9 cellular contexts compared by ENCODE assay signal in the genomic region with DNA sequence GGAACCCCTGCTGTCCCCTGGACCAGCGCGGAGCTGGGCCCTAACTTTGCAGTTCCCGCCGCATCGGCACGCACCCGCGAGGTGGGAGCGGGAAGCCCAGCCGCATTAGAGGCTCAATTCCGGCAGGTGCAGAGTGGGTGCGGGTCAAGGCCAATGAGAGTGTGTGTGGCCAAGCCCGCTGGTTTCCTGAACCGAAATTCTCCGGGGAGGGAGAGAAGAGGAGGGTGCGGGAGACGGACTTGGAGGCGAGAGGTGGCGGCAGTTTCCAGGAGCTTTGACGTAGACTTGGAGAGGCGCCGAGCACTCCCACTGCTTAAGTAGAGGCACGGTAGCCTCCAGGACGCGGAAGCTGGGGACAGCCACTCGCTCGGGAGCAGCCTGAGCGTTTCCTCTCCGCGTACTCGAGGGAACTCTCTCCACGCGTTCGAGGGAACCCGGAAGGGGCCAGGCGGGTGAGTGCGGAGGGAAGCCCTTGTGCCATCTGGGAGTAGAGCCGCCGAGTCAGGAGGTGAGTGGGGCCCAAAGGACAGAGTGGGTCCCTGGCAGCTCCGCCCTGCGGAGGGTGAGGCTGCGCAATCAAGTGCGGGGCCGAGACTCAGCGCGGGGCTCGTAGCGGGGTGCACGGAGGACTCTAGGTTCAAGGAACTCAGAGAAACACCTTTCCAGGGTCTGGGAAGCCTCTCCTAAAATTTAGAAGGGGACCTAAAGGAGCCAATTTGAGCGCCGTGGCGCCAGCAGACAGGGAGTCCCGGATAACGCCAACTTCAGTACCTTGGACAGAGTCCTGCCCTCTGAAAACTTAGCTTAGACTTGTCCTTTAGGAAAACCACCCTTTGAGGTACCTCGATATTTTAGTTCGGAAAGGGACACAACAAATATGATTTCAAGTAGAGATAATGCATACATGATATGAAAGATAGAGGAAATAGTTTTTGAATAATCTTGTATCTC. TPM values are rescaled to one million over a fixed set of nuclear protein-coding genes. Genes with fewer than 3 reads are reported as not detected.
DNase-seq lines count a peak whose midpoint lies in the region; ATAC-seq, FAIRE-seq and TF ChIP-seq lines count a peak whose summit lies in the region.
"Had no signal": no experiment of that assay in that cellular context is flagged by ENCODE, and none has a peak within 500 bp of the region (broad histone marks: within the 10 kb centered on the region; RNA-seq: fewer than 3 reads in every experiment).

Gene FAM237A (plus strand): TSS at position 413 of the 951 bp plus-strand sequence. CDS start 1,750 bp downstream, outside the sequence.

- no peaks in the 10 kb centered on the region for H3K36me3 Mint-ChIP-seq in activated T-helper 2 cell treated with anti-CD3 and anti-CD28 coated beads, Interferon-gamma antibody, Interleukin-2, Interleukin-4, amounts not matched to agents 10 μg/mL and 5 μg/mL and 100 μg/mL, durations not matched to agents 14 hours and 24 hours and 36 hours (ENCODE audit: low read depth)
- H3K36me3 Mint-ChIP-seq: IgD-negative memory B cell had no signal

- DNase-seq in ELR (ENCODE audit: low read depth): peak; percentile 58
- DNase-seq in KG1 (lab: John Stamatoyannopoulos, UW): peak; percentile 32
- peak; percentile 19 to 50 (median 31) for DNase-seq in body of pancreas
- DNase-seq in keratinocyte (ENCODE audit: low read depth, low spot score): peak; percentile 9
- no peak for DNase-seq in RCC 7860 (ENCODE audit: low spot score)
- no peak for DNase-seq in activated T-helper 2 cell treated with anti-CD3 and anti-CD28 coated beads, Interferon-gamma antibody, Interleukin-2, Interleukin-4, amounts not matched to agents 10 μg/mL and 5 μg/mL and 100 μg/mL, durations not matched to agents 14 hours and 24 hours and 36 hours (ENCODE audit: low spot score)
- no peak for DNase-seq in vagina (ENCODE audit: extremely low spot score in 2 of 2)

- dilution Hi-C loops in keratinocyte (cut with MboI; ENCODE audit: extremely low pct_ligation_motif_present, low sequenced_read_pairs): no loop called here

- ATAC-seq in body of pancreas (peak; percentile 47), HG03342 (IDR thresholded peaks at IDR 0.05; ENCODE audit: unreplicated experiment) (no peak)

- H3K27me3 ChIP-seq in body of pancreas: peaks cover 0 to 17% of the 10 kb centered on the region in 2 donors
- H3K27me3 ChIP-seq in keratinocyte (ENCODE audit: control insufficient read depth, extremely low read depth, insufficient read depth, low read length): peaks cover 17% of the 10 kb centered on the region
- H3K27me3 ChIP-seq in vagina: peaks cover 7% of the 10 kb centered on the region

- no peak within 1 kb of the TSS for H3K27ac Mint-ChIP-seq in activated T-helper 2 cell treated with anti-CD3 and anti-CD28 coated beads, Interferon-gamma antibody, Interleukin-2, Interleukin-4, amounts not matched to agents 10 μg/mL and 5 μg/mL and 100 μg/mL, durations not matched to agents 14 hours and 24 hours and 36 hours
- H3K27ac Mint-ChIP-seq: IgD-negative memory B cell had no signal

- H3K4me3 ChIP-seq in body of pancreas (no peak within 1 kb of the TSS), keratinocyte (ENCODE audit: control insufficient read depth in 2 of 3, extremely low read depth in 1 of 3, insufficient read depth in 2 of 3, low read depth in 1 of 3, low read length in 3 of 3) (no peak within 1 kb of the TSS), vagina (no peak within 1 kb of the TSS)

- H3K9me1 ChIP-seq in keratinocyte (ENCODE audit: control insufficient read depth, extremely low read depth, insufficient read depth, low read length): no peaks in the 10 kb centered on the region

- peak within 1 kb of the TSS; percentile 32 for H3K4me2 ChIP-seq in keratinocyte (ENCODE audit: control insufficient read depth, extremely low read depth, insufficient read depth, low read depth, low read length)

- TF ChIP-seq CTCF in body of pancreas (IDR thresholded peaks at IDR 0.05) (no peak), keratinocyte (optimal IDR thresholded peaks at IDR 0.05 in 1 of 3, IDR thresholded peaks at IDR 0.05 in 1 of 3, conservative IDR thresholded peaks at IDR 0.05 in 1 of 3; ENCODE audit: extremely low read depth in 1 of 3, insufficient read depth in 2 of 3, low read length in 3 of 3) (no peak), vagina (IDR thresholded peaks at IDR 0.05) (no peak)

- no peaks in the 10 kb centered on the region for H3K4me1 Mint-ChIP-seq in activated T-helper 2 cell treated with anti-CD3 and anti-CD28 coated beads, Interferon-gamma antibody, Interleukin-2, Interleukin-4, amounts not matched to agents 10 μg/mL and 5 μg/mL and 100 μg/mL, durations not matched to agents 14 hours and 24 hours and 36 hours (ENCODE audit: low read depth)
- H3K4me1 Mint-ChIP-seq: IgD-negative memory B cell had no signal

- peaks cover 5% of the 10 kb centered on the region for H3K27me3 Mint-ChIP-seq in activated T-helper 2 cell treated with anti-CD3 and anti-CD28 coated beads, Interferon-gamma antibody, Interleukin-2, Interleukin-4, amounts not matched to agents 10 μg/mL and 5 μg/mL and 100 μg/mL, durations not matched to agents 14 hours and 24 hours and 36 hours (ENCODE audit: low read depth)

- no peak within 1 kb of the TSS for H3K4me3 Mint-ChIP-seq in activated T-helper 2 cell treated with anti-CD3 and anti-CD28 coated beads, Interferon-gamma antibody, Interleukin-2, Interleukin-4, amounts not matched to agents 10 μg/mL and 5 μg/mL and 100 μg/mL, durations not matched to agents 14 hours and 24 hours and 36 hours (ENCODE audit: low read depth)

- H3K27ac ChIP-seq in body of pancreas (no peak within 1 kb of the TSS), keratinocyte (ENCODE audit: control insufficient read depth, insufficient read depth, low read length) (no peak within 1 kb of the TSS), vagina (no peak within 1 kb of the TSS)

- H3K9me3 ChIP-seq in body of pancreas (no peaks in the 10 kb centered on the region), keratinocyte (ENCODE audit: control insufficient read depth, low read depth, low read length) (no peaks in the 10 kb centered on the region), vagina (no peaks in the 10 kb centered on the region)

- no peak within 1 kb of the TSS for H2AFZ ChIP-seq in keratinocyte (ENCODE audit: control insufficient read depth, low read length)

- FAIRE-seq in keratinocyte (lab: Jason Lieb, UNC): peak; percentile 34
- FAIRE-seq in RCC 7860 (lab: Jason Lieb, UNC): no peak

- intact Hi-C loops in body of pancreas (cut with DNase I): no loop called here
- intact Hi-C loops in activated T-helper 2 cell treated with anti-CD3 and anti-CD28 coated beads, Interferon-gamma antibody, Interleukin-2, Interleukin-4, amounts not matched to agents 10 μg/mL and 5 μg/mL and 100 μg/mL, durations not matched to agents 14 hours and 24 hours and 36 hours (cut with micrococcal nuclease): no loop called here
- intact Hi-C loops in vagina (cut with DNase I): no loop called here

- WGBS in body of pancreas, 2 donors: 3 to 6% methylated on average over 48 to 51 of the region's 56 CpGs

- TF ChIP-seq POLR2A in body of pancreas (IDR thresholded peaks at IDR 0.05): no peak
- no peak for TF ChIP-seq POLR2A in vagina (IDR thresholded peaks at IDR 0.05)

- H3K79me2 ChIP-seq in keratinocyte (ENCODE audit: control insufficient read depth, insufficient read depth, low read length): no peaks in the 10 kb centered on the region

- H4K20me1 ChIP-seq in keratinocyte (ENCODE audit: control insufficient read depth, extremely low read depth, insufficient read depth, low read length): no peaks in the 10 kb centered on the region

- H3K9me3 Mint-ChIP-seq in activated T-helper 2 cell treated with anti-CD3 and anti-CD28 coated beads, Interferon-gamma antibody, Interleukin-2, Interleukin-4, amounts not matched to agents 10 μg/mL and 5 μg/mL and 100 μg/mL, durations not matched to agents 14 hours and 24 hours and 36 hours: no peaks in the 10 kb centered on the region

- H3K36me3 ChIP-seq in body of pancreas (replicated peaks in 1 of 2; ENCODE audit: insufficient read depth in 1 of 2, low read depth in 2 of 2) (no peaks in the 10 kb centered on the region), keratinocyte (ENCODE audit: control insufficient read depth in 2 of 2, extremely low read depth in 1 of 2, insufficient read depth in 2 of 2, low read length in 2 of 2) (no peaks in the 10 kb centered on the region), vagina (no peaks in the 10 kb centered on the region)

- H3K9ac ChIP-seq in keratinocyte (ENCODE audit: control insufficient read depth, extremely low read depth, insufficient read depth, low read length): no peak within 1 kb of the TSS

- H3K4me1 ChIP-seq in body of pancreas: peaks cover 8% of the 10 kb centered on the region
- no peaks in the 10 kb centered on the region for H3K4me1 ChIP-seq in keratinocyte (ENCODE audit: control insufficient read depth, extremely low read depth, insufficient read depth, low read length)
- no peaks in the 10 kb centered on the region for H3K4me1 ChIP-seq in vagina

RNA-seq across cellular contexts. Expression of gene FAM237A, which starts in this region (rescaled TPM):
- not detected for total RNA-seq in body of pancreas
- polyA plus RNA-seq in keratinocyte: not detected in 3 replicates
- not detected for polyA plus RNA-seq in keratinocyte (2011; ENCODE audit: low read depth)
- not detected in 2 replicates for polyA plus RNA-seq in keratinocyte (2011; cell fraction: cytosol; rRNA removed)
- polyA plus RNA-seq in keratinocyte (2011; cell fraction: nucleus; rRNA removed): not detected in 2 replicates
- polyA plus RNA-seq in keratinocyte (2012; ENCODE audit: low replicate concordance): not detected in 2 replicates
- polyA minus RNA-seq in keratinocyte: not detected in 3 replicates
- polyA minus RNA-seq in keratinocyte (2011; cell fraction: cytosol; rRNA and poly(A)+ RNA removed): not detected
- not detected in 2 replicates for polyA minus RNA-seq in keratinocyte (2011; cell fraction: nucleus; rRNA and poly(A)+ RNA removed)
- not detected in 2 replicates for total RNA-seq in activated T-helper 2 cell treated with anti-CD3 and anti-CD28 coated beads, Interferon-gamma antibody, Interleukin-2, Interleukin-4, amounts not matched to agents 10 μg/mL and 5 μg/mL and 100 μg/mL, durations not matched to agents 14 hours and 24 hours and 36 hours
- total RNA-seq in vagina: not detected
- polyA plus RNA-seq: IgD-negative memory B cell had no signal

Comparison
In these comparisons a context has a peak if more than half of its experiments do, and no peak if none do; other contexts are left out.
1. Peak in DNase-seq and ATAC-seq in body of pancreas; RNA of the gene not detected or under 1 TPM.
2. Peak in DNase-seq and H3K4me2 ChIP-seq in keratinocyte; RNA of the gene not detected or under 1 TPM.
3. DNase-seq: peak in ELR (single experiment) and KG1 (single experiment); none in RCC 7860 (single experiment), activated T-helper 2 cell treated with anti-CD3 and anti-CD28 coated beads, Interferon-gamma antibody, Interleukin-2, Interleukin-4, amounts not matched to agents 10 μg/mL and 5 μg/mL and 100 μg/mL, durations not matched to agents 14 hours and 24 hours and 36 hours (single experiment) and vagina (0 of 2).